ENCODE assay signal across 8 cellular contexts in genomic region chrX:153726286-153727107, GRCh38. TPM values are rescaled to one million over a fixed set of nuclear protein-coding genes. Genes with fewer than 3 reads are reported as not detected.
DNase-seq lines count a peak whose midpoint lies in the region; ATAC-seq and TF ChIP-seq lines count a peak whose summit lies in the region.

No MANE protein-coding gene starts in this region.

- CTCF ChIA-PET in HCT116 (lab: Charles Lee), result no interaction called here
- CTCF ChIA-PET in activated CD4-positive, alpha-beta memory T cell treated with anti-CD3 and anti-CD28 coated beads for 36 hours (lab: Charles Lee), result interaction anchor here (1.9 kb wide), 1 partner anchor 220 kb away, joined by 5 read pairs; no protein-coding TSS in a partner anchor

- H3K4me2 ChIP-seq in HCT116 (ENCODE audit: low read length), result peak overlapping the region; percentile 69
- H3K4me2 ChIP-seq in neural progenitor cell, result peak overlapping the region; percentile 59

- BruUV-seq in HCT116 (replicated peaks; lab: Mats Ljungman, UMichigan), result no TSS peak

- H3K4me1 ChIP-seq in HCT116 (ENCODE audit: control insufficient read depth in 1 of 2, insufficient read depth in 2 of 2, low read length in 2 of 2), result peaks cover 39 to 45% of the 10 kb centered on the region in 2 experiments
- H3K4me1 ChIP-seq in neural progenitor cell, result peaks cover 12% of the 10 kb centered on the region

- H3K36me3 ChIP-seq in HCT116 (ENCODE audit: control insufficient read depth in 1 of 2, insufficient read depth in 2 of 2, low read length in 2 of 2) (peaks cover 4 to 6% of the 10 kb centered on the region in 2 experiments; a peak in 2 of 4 replicates), neural progenitor cell (peaks cover 3% of the 10 kb centered on the region)

- no peaks in the 10 kb centered on the region for H3F3A ChIP-seq in neural progenitor cell (ENCODE audit: low read depth)

- RAD21 ChIA-PET in HCT116 (lab: Charles Lee; ENCODE audit: low non-redundant PET in 1 of 2, low total read pairs in 2 of 2, uncharacterized antibody in 2 of 2, unreplicated experiment in 2 of 2), result no interaction called here

- H3K79me2 ChIP-seq in HCT116 (ENCODE audit: insufficient read depth, low read length) (peaks cover 25% of the 10 kb centered on the region), neural progenitor cell (ENCODE audit: low read depth) (peaks cover 21% of the 10 kb centered on the region)

- H3K4me3 ChIP-seq in HCT116 (replicated peaks in 1 of 2; ENCODE audit: low read depth in 1 of 2, low read length in 2 of 2), result peak overlapping the region; percentile 11 to 28; a peak in 2 of 4 replicates
- H3K4me3 ChIP-seq in fibroblast of pulmonary artery (replicated peaks; ENCODE audit: low read depth, low read length), result peak overlapping the region; percentile 29
- peak overlapping the region; percentile 3 for H3K4me3 ChIP-seq in neural progenitor cell

- H3K27me3 ChIP-seq in HCT116 (ENCODE audit: insufficient read depth, low read length), result no peaks in the 10 kb centered on the region
- H3K27me3 ChIP-seq in neural progenitor cell, result no peaks in the 10 kb centered on the region

- H3K9me2 ChIP-seq in HCT116 (ENCODE audit: insufficient read depth), result no peaks in the 10 kb centered on the region

- no peaks in the 10 kb centered on the region for H3K9me3 ChIP-seq in HCT116 (ENCODE audit: control insufficient read depth in 1 of 2, insufficient read depth in 1 of 2, low read depth in 1 of 2, low read length in 2 of 2)
- H3K9me3 ChIP-seq in neural progenitor cell (ENCODE audit: low read depth), result no peaks in the 10 kb centered on the region

- H3K4me3 Mint-ChIP-seq in activated CD4-positive, alpha-beta memory T cell treated with anti-CD3 and anti-CD28 coated beads for 36 hours, result peak overlapping the region; percentile 46
- peak overlapping the region; percentile 71 for H3K4me3 Mint-ChIP-seq in neural progenitor cell

- no peaks in the 10 kb centered on the region for H3K27me3 Mint-ChIP-seq in activated CD4-positive, alpha-beta memory T cell treated with anti-CD3 and anti-CD28 coated beads for 36 hours
- H3K27me3 Mint-ChIP-seq in neural progenitor cell (ENCODE audit: insufficient read depth, low read depth), result peaks cover 6% of the 10 kb centered on the region

- H3K27ac ChIP-seq in HCT116 (ENCODE audit: low read depth, low read length) (peak overlapping the region; percentile 85), neural progenitor cell (no peak overlapping the region)

- POLR2A ChIA-PET in HCT116 (lab: Charles Lee), result no interaction called here
- POLR2A ChIA-PET in activated CD4-positive, alpha-beta memory T cell treated with anti-CD3 and anti-CD28 coated beads for 36 hours (lab: Charles Lee), result interaction anchor here (0.9 kb wide), 1 partner anchor 68 kb away, joined by 3 read pairs; the partner anchor contains the start of gene SSR4

- H3K9ac ChIP-seq in HCT116 (ENCODE audit: low read length) (peak overlapping the region; percentile 51), neural progenitor cell (no peak overlapping the region)

- peaks cover under 1% of the 10 kb centered on the region for H3K9me3 Mint-ChIP-seq in activated CD4-positive, alpha-beta memory T cell treated with anti-CD3 and anti-CD28 coated beads for 36 hours
- H3K9me3 Mint-ChIP-seq in neural progenitor cell, result peaks cover 21% of the 10 kb centered on the region

- intact Hi-C loops in HCT116 (cut with micrococcal nuclease), result no loop called here
- intact Hi-C loops in activated CD4-positive, alpha-beta memory T cell treated with anti-CD3 and anti-CD28 coated beads for 36 hours (cut with micrococcal nuclease), result loop anchor here (10.0 kb wide), 1 partner anchor 68 kb away; the partner anchor contains the start of genes IDH3G and SSR4

- peak; percentile 55 for DNase-seq in stimulated activated CD4-positive, alpha-beta T cell treated with anti-CD3 and anti-CD28 coated beads, Interleukin-15, amount 100 ng/mL, for 24 hours
- DNase-seq in stimulated activated CD4-positive, alpha-beta T cell treated with anti-CD3 and anti-CD28 coated beads, Interleukin-1b, Interleukin-23, amount 100 ng/mL, for 48 hours, result no peak
- DNase-seq in HCT116 (ENCODE audit: low read depth, low spot score) (no peak), NCI-H1092 (lab: John Stamatoyannopoulos, UW) (peak; percentile 18), fibroblast of pulmonary artery (ENCODE audit: low read depth) (peak; percentile 34), neural progenitor cell (ENCODE audit: low spot score) (peak; percentile 84), NCI-H1694 treated with DMSO at 0.1 percent for 48 hours (lab: John Stamatoyannopoulos, UW) (no peak)
- peak; percentile 50 for DNase-seq in activated CD4-positive, alpha-beta memory T cell treated with anti-CD3 and anti-CD28 coated beads for 36 hours

- H2AFZ ChIP-seq in HCT116 (ENCODE audit: low read depth, low read length, poor library complexity, severe bottlenecking) (no peak overlapping the region), neural progenitor cell (replicated peaks) (no peak overlapping the region)

- TF ChIP-seq POLR2A in HCT116 (IDR thresholded peaks at IDR 0.05; ENCODE audit: borderline replicate concordance, extremely low read depth, insufficient read depth, insufficient read length), result no peak

- peaks cover 17% of the 10 kb centered on the region for H3K36me3 Mint-ChIP-seq in activated CD4-positive, alpha-beta memory T cell treated with anti-CD3 and anti-CD28 coated beads for 36 hours
- peaks cover 9% of the 10 kb centered on the region for H3K36me3 Mint-ChIP-seq in neural progenitor cell

- ATAC-seq in HCT116, result peak; percentile 12

- H3K4me1 Mint-ChIP-seq in activated CD4-positive, alpha-beta memory T cell treated with anti-CD3 and anti-CD28 coated beads for 36 hours (ENCODE audit: low read depth), result peaks cover 29% of the 10 kb centered on the region
- H3K4me1 Mint-ChIP-seq in neural progenitor cell, result peaks cover 20% of the 10 kb centered on the region

- H4K20me1 ChIP-seq in HCT116 (ENCODE audit: insufficient read depth) (no peaks in the 10 kb centered on the region), neural progenitor cell (ENCODE audit: low read depth) (peaks cover 52% of the 10 kb centered on the region)

- no peak for TF ChIP-seq CTCF in HCT116 (IDR thresholded peaks at IDR 0.05 in 2 of 3, conservative IDR thresholded peaks at IDR 0.05 in 1 of 3; ENCODE audit: borderline replicate concordance in 1 of 3, insufficient read depth in 1 of 3, low read depth in 2 of 3, low read length in 2 of 3)
- TF ChIP-seq CTCF in fibroblast of pulmonary artery (IDR thresholded peaks at IDR 0.05; ENCODE audit: low read length, missing control alignments), result no peak
- TF ChIP-seq CTCF in neural progenitor cell (IDR thresholded peaks at IDR 0.05), result no peak

- peak overlapping the region; percentile 5 for H3K27ac Mint-ChIP-seq in activated CD4-positive, alpha-beta memory T cell treated with anti-CD3 and anti-CD28 coated beads for 36 hours
- H3K27ac Mint-ChIP-seq in neural progenitor cell, result peak overlapping the region; percentile 29

- no peak for TF ChIP-seq RAD21 in HCT116 (IDR thresholded peaks at IDR 0.05; ENCODE audit: low read depth)

TF ChIP-seq in HCT116, 20 proteins besides CTCF, POLR2A, EP300 and RAD21:
- TF ChIP-seq ELF1 (IDR thresholded peaks at IDR 0.05; ENCODE audit: borderline replicate concordance, low read depth), result no peak
- no peak for TF ChIP-seq SP1 (IDR thresholded peaks at IDR 0.05; ENCODE audit: low read depth)
- no peak for TF ChIP-seq CEBPB (IDR thresholded peaks at IDR 0.05; ENCODE audit: low read depth)
- no peak for TF ChIP-seq EGR1 (IDR thresholded peaks at IDR 0.05; ENCODE audit: low read depth)
- no peak for TF ChIP-seq TCF7L2 (IDR thresholded peaks at IDR 0.05; ENCODE audit: borderline replicate concordance, extremely low read depth, insufficient read depth, insufficient read length)
- no peak for TF ChIP-seq CBX3 (IDR thresholded peaks at IDR 0.05; ENCODE audit: low read depth)

RNA-seq across cellular contexts. Expression of gene ABCD1, which starts 1.8 kb away (rescaled TPM):
- total RNA-seq in HCT116 (2021; ENCODE audit: unreplicated experiment) (7.1 TPM), neural progenitor cell (ENCODE audit: low replicate concordance) (0.79 and 5.0 TPM in 2 replicates)
- 7.8 and 9.9 TPM in 2 replicates for polyA plus RNA-seq in HCT116 (2012)
- 1 to 10 TPM; 4.8 TPM for total RNA-seq in activated CD4-positive, alpha-beta memory T cell treated with anti-CD3 and anti-CD28 coated beads for 36 hours

RNA-seq across cellular contexts. Expression of gene BCAP31, which starts 2.3 kb away (rescaled TPM):
- 185 TPM for total RNA-seq in HCT116 (2021; ENCODE audit: unreplicated experiment)
- polyA plus RNA-seq in HCT116 (2012), result 212 and 229 TPM in 2 replicates
- 100 to 1,000 TPM; 119 to 121 TPM for total RNA-seq in activated CD4-positive, alpha-beta memory T cell treated with anti-CD3 and anti-CD28 coated beads for 36 hours
- 52.5 and 68.7 TPM in 2 replicates for total RNA-seq in neural progenitor cell (ENCODE audit: low replicate concordance)

RNA-seq across cellular contexts. Expression of gene PLXNB3, which starts 37.6 kb away (rescaled TPM):
- total RNA-seq in HCT116 (2021; ENCODE audit: unreplicated experiment), result 4.8 TPM
- polyA plus RNA-seq in HCT116 (2012), result 6.6 and 8.6 TPM in 2 replicates
- total RNA-seq in activated CD4-positive, alpha-beta memory T cell treated with anti-CD3 and anti-CD28 coated beads for 36 hours, result under 1 TPM; 0.29 to 0.69 TPM
- 0.25 and 0.71 TPM in 2 replicates for total RNA-seq in neural progenitor cell (ENCODE audit: low replicate concordance)

RNA-seq across cellular contexts. Expression of gene SLC6A8, which starts 38.8 kb away (rescaled TPM):
- total RNA-seq in HCT116 (2021; ENCODE audit: unreplicated experiment) (101 TPM), neural progenitor cell (ENCODE audit: low replicate concordance) (94.1 and 191 TPM in 2 replicates)
- polyA plus RNA-seq in HCT116 (2012), result 73.3 and 82.9 TPM in 2 replicates
- 1 to 10 TPM in 1 of 2 experiments, under 1 TPM in 1; 0.95 to 1.3 TPM for total RNA-seq in activated CD4-positive, alpha-beta memory T cell treated with anti-CD3 and anti-CD28 coated beads for 36 hours

RNA-seq across cellular contexts. Expression of gene PNCK, which starts 52.9 kb away (rescaled TPM):
- total RNA-seq in HCT116 (2021; ENCODE audit: unreplicated experiment), result 0.84 TPM
- polyA plus RNA-seq in HCT116 (2012), result 0.26 and 0.64 TPM in 2 replicates
- total RNA-seq in activated CD4-positive, alpha-beta memory T cell treated with anti-CD3 and anti-CD28 coated beads for 36 hours, result under 1 TPM in 1 of 2 experiments, not detected in 1; 0.36 TPM
- total RNA-seq in neural progenitor cell (ENCODE audit: low replicate concordance), result 19.7 and 53.5 TPM in 2 replicates

Comparison
In these comparisons a context has a peak if more than half of its experiments do, and no peak if none do; other contexts are left out.
1. DNase-seq: peak in stimulated activated CD4-positive, alpha-beta T cell treated with anti-CD3 and anti-CD28 coated beads, Interleukin-15, amount 100 ng/mL, for 24 hours (single experiment), NCI-H1092 (single experiment), activated CD4-positive, alpha-beta memory T cell treated with anti-CD3 and anti-CD28 coated beads for 36 hours (single experiment), fibroblast of pulmonary artery (single experiment) and neural progenitor cell (single experiment); none in stimulated activated CD4-positive, alpha-beta T cell treated with anti-CD3 and anti-CD28 coated beads, Interleukin-1b, Interleukin-23, amount 100 ng/mL, for 48 hours (single experiment), HCT116 (single experiment) and NCI-H1694 treated with DMSO at 0.1 percent for 48 hours (single experiment).
2. Peak in every context shown above with its lines, with median percentiles within 50 percentile points of each other: H3K4me3 ChIP-seq.